Comparison of ENCODE assay signal across 14 cellular contexts in the genomic region with DNA sequence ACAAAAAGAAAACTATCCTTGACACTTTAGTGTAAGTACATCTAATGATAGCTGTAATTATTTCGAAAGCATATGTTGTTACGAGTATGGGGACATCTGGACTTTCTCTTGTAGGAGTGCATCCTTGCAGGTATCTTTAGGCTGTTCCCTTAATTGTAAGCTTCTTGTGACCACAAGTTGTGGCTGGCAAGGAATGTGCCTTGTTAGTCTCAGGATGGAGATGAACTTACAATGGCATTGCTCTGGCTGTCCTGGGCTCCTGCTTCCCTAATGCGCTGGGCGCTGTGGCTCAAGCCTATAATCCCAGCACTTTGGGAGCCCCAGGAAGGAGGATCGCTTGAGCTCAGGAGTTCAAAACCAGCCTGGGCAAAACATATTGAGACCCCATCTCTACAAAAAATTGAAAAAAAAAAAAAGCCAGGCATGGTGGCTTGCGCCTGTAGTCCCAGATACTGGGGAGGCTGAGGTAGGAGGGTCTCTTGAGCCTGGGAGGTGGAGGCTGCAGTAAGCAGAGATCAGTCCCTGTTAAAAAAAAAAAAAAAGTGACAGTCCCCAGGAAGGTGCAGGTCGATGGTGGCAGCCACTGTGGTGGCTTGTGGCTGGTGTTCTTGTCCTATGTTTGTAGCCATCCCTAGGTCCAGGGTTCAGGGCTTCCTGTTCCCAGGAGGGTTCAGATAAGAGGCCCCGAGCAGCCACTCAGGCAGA. TPM values are rescaled to one million over a fixed set of nuclear protein-coding genes. Genes with fewer than 3 reads are reported as not detected.
A peak's percentile ranks its signal among the peaks of the same experiment; 100 is the strongest.
DNase-seq lines count a peak whose midpoint lies in the region; ATAC-seq, FAIRE-seq and TF ChIP-seq lines count a peak whose summit lies in the region.
"Had no signal": no experiment of that assay in that cellular context is flagged by ENCODE, and none has a peak within 500 bp of the region (broad histone marks: within the 10 kb centered on the region; RNA-seq: fewer than 3 reads in every experiment).

No MANE protein-coding gene starts in this region.

- no peak overlapping the region for H3K4me2 ChIP-seq in SK-N-SH

- no peak for TF ChIP-seq POLR2A in thyroid gland (IDR thresholded peaks at IDR 0.05)
- no peak for TF ChIP-seq POLR2A in GM12892 (IDR thresholded peaks at IDR 0.05; ENCODE audit: low read depth, low read length)

- no peaks in the 10 kb centered on the region for H3F3A ChIP-seq in SK-N-SH (replicated peaks; ENCODE audit: insufficient read depth)

- TF ChIP-seq CTCF in WTC11 (IDR thresholded peaks at IDR 0.05) (no peak), thyroid gland (IDR thresholded peaks at IDR 0.05) (no peak), SK-N-SH (IDR thresholded peaks at IDR 0.05) (no peak)

- H3K4me1 Mint-ChIP-seq in WTC11: peaks cover 11% of the 10 kb centered on the region

- H3K79me2 ChIP-seq in SK-N-SH (ENCODE audit: insufficient read depth): no peaks in the 10 kb centered on the region

- H3K27ac ChIP-seq in thyroid gland: peak overlapping the region; percentile 77 to 90 (median 80)
- no peak overlapping the region for H3K27ac ChIP-seq in SK-N-SH (ENCODE audit: low read depth in 2 of 2, low read length in 1 of 2)

- H3K4me3 Mint-ChIP-seq in WTC11: peak overlapping the region; percentile 55
- H3K4me3 Mint-ChIP-seq: HFFc6, type B pancreatic cell had no signal

- no peaks in the 10 kb centered on the region for H3K27me3 Mint-ChIP-seq in WTC11 (ENCODE audit: low read depth)
- H3K27me3 Mint-ChIP-seq: activated CD4-positive, alpha-beta memory T cell treated with anti-CD3 and anti-CD28 coated beads for 36 hours; progenitor cell of endocrine pancreas; type B pancreatic cell had no signal

- DNase-seq in Right ventricle myocardium inferior (ENCODE audit: missing footprints) (peak; percentile 11), cardiac septum (ENCODE audit: low spot score) (no peak), WTC11 (ENCODE audit: low spot score) (no peak), islet precursor cell (peak; percentile 69), thyroid gland (no peak), GM12892 (ENCODE audit: insufficient read length) (no peak), SK-N-SH (no peak)
- DNase-seq: DMS153, HFFc6 had no signal

- CTCF ChIA-PET in WTC11 (lab: Charles Lee) (no interaction called here), SK-N-SH (lab: Yijun Ruan, JAX) (interaction anchor here (1.0 kb wide), 1 partner anchor 39 kb away, joined by 4 read pairs; no protein-coding TSS in a partner anchor)

- TF ChIP-seq EP300 in SK-N-SH (IDR thresholded peaks at IDR 0.05; ENCODE audit: borderline replicate concordance in 1 of 2, low read depth in 1 of 2, low read length in 1 of 2): no peak

- POLR2A ChIA-PET in WTC11 (lab: Charles Lee): no interaction called here
- POLR2A ChIA-PET in SK-N-SH (lab: Yijun Ruan, JAX): no interaction called here

- H3K9me3 ChIP-seq in thyroid gland (no peaks in the 10 kb centered on the region), SK-N-SH (no peaks in the 10 kb centered on the region)

- H3K36me3 ChIP-seq in thyroid gland: no peaks in the 10 kb centered on the region
- no peaks in the 10 kb centered on the region for H3K36me3 ChIP-seq in SK-N-SH (replicated peaks in 1 of 2; ENCODE audit: control insufficient read depth in 1 of 2, insufficient read depth in 2 of 2, low read length in 1 of 2)

- peak overlapping the region in 1 of 3 donors; percentile 17 for H3K4me3 ChIP-seq in thyroid gland (replicated peaks in 1 of 3)
- H3K4me3 ChIP-seq in SK-N-SH (ENCODE audit: low read depth in 2 of 2, low read length in 1 of 2): no peak overlapping the region

- no peak for FAIRE-seq in GM12892 (lab: Jason Lieb, UNC)

- H3K36me3 Mint-ChIP-seq in WTC11: no peaks in the 10 kb centered on the region
- H3K36me3 Mint-ChIP-seq: activated CD4-positive, alpha-beta memory T cell treated with anti-CD3 and anti-CD28 coated beads for 36 hours; type B pancreatic cell had no signal

- H3K9me3 Mint-ChIP-seq in WTC11: no peaks in the 10 kb centered on the region
- H3K9me3 Mint-ChIP-seq: activated CD4-positive, alpha-beta memory T cell treated with anti-CD3 and anti-CD28 coated beads for 36 hours; HFFc6; T-helper 1 cell treated with Interleukin-12 subunit alpha and Interleukin-12 subunit beta and Interleukin-4 antibody, amounts not matched to agents 30 μg/mL and 1 μg/mL, for 36 hours; type B pancreatic cell had no signal

- H3K27me3 ChIP-seq in thyroid gland (no peaks in the 10 kb centered on the region), SK-N-SH (ENCODE audit: insufficient read depth) (no peaks in the 10 kb centered on the region)

- H4K20me1 ChIP-seq in SK-N-SH (ENCODE audit: insufficient read depth): no peaks in the 10 kb centered on the region

- no peak overlapping the region for H3K9ac ChIP-seq in SK-N-SH

- intact Hi-C loops in Right ventricle myocardium inferior (cut with DNase I): no loop called here
- intact Hi-C loops in cardiac septum (cut with DNase I): no loop called here
- intact Hi-C loops in thyroid gland (cut with DNase I): no loop called here

- no peak for TF ChIP-seq RAD21 in SK-N-SH (IDR thresholded peaks at IDR 0.05; ENCODE audit: low read length)

- whole genome bisulfite sequencing in thyroid gland, 2 donors: 91 to 92% methylated on average over 8 of the region's 8 CpGs
- 84% methylated on average over 8 of the region's 8 CpGs for WGBS in SK-N-SH (ENCODE audit: low lambda C conversion rate)

- ATAC-seq in Right ventricle myocardium inferior: no peak
- no peak for ATAC-seq in WTC11
- no peak for ATAC-seq in HG03280 (IDR thresholded peaks at IDR 0.05; ENCODE audit: unreplicated experiment)

- peaks cover 19 to 56% of the 10 kb centered on the region in 2 donors for H3K4me1 ChIP-seq in thyroid gland
- peaks cover 0 to 14% of the 10 kb centered on the region in 2 experiments; a peak in 1 of 4 replicates for H3K4me1 ChIP-seq in SK-N-SH (ENCODE audit: control insufficient read depth in 1 of 2, insufficient read depth in 2 of 2, low read depth in 1 of 2, low read length in 1 of 2)

- no peaks in the 10 kb centered on the region for H3K9me2 ChIP-seq in SK-N-SH

- H3K27ac Mint-ChIP-seq in WTC11: no peak overlapping the region
- H3K27ac Mint-ChIP-seq: activated CD4-positive, alpha-beta memory T cell treated with anti-CD3 and anti-CD28 coated beads for 36 hours; HFFc6; progenitor cell of endocrine pancreas; T-helper 1 cell treated with Interleukin-12 subunit alpha and Interleukin-12 subunit beta and Interleukin-4 antibody, amounts not matched to agents 30 μg/mL and 1 μg/mL, for 36 hours; type B pancreatic cell had no signal

- no peak overlapping the region for H2AFZ ChIP-seq in SK-N-SH (ENCODE audit: low read depth)

TF ChIP-seq in WTC11, 78 proteins besides CTCF, POLR2A, EP300 and RAD21:
- TF ChIP-seq, protein P1, sequence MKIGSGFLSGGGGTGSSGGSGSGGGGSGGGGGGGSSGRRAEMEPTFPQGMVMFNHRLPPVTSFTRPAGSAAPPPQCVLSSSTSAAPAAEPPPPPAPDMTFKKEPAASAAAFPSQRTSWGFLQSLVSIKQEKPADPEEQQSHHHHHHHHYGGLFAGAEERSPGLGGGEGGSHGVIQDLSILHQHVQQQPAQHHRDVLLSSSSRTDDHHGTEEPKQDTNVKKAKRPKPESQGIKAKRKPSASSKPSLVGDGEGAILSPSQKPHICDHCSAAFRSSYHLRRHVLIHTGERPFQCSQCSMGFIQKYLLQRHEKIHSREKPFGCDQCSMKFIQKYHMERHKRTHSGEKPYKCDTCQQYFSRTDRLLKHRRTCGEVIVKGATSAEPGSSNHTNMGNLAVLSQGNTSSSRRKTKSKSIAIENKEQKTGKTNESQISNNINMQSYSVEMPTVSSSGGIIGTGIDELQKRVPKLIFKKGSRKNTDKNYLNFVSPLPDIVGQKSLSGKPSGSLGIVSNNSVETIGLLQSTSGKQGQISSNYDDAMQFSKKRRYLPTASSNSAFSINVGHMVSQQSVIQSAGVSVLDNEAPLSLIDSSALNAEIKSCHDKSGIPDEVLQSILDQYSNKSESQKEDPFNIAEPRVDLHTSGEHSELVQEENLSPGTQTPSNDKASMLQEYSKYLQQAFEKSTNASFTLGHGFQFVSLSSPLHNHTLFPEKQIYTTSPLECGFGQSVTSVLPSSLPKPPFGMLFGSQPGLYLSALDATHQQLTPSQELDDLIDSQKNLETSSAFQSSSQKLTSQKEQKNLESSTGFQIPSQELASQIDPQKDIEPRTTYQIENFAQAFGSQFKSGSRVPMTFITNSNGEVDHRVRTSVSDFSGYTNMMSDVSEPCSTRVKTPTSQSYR (CRISPR knock-in tag; IDR thresholded peaks at IDR 0.05): no peak

TF ChIP-seq in SK-N-SH, 30 proteins besides CTCF, POLR2A, EP300 and RAD21 (continues in another document):
- no peak for TF ChIP-seq EZH2phosphoT487 (IDR thresholded peaks at IDR 0.05; ENCODE audit: borderline replicate concordance, low read depth)
- TF ChIP-seq, protein P2, sequence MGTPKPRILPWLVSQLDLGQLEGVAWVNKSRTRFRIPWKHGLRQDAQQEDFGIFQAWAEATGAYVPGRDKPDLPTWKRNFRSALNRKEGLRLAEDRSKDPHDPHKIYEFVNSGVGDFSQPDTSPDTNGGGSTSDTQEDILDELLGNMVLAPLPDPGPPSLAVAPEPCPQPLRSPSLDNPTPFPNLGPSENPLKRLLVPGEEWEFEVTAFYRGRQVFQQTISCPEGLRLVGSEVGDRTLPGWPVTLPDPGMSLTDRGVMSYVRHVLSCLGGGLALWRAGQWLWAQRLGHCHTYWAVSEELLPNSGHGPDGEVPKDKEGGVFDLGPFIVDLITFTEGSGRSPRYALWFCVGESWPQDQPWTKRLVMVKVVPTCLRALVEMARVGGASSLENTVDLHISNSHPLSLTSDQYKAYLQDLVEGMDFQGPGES (IDR thresholded peaks at IDR 0.05; ENCODE audit: low read depth, low read length): no peak
- no peak for TF ChIP-seq RCOR1 (IDR thresholded peaks at IDR 0.05; ENCODE audit: low read length)
- no peak for TF ChIP-seq FOSL2 (IDR thresholded peaks at IDR 0.05; ENCODE audit: borderline replicate concordance, low read depth)
- TF ChIP-seq JUND (IDR thresholded peaks at IDR 0.05): no peak
- no peak for TF ChIP-seq RXRA (IDR thresholded peaks at IDR 0.05; ENCODE audit: borderline replicate concordance, low read depth)
- TF ChIP-seq SMC3 (IDR thresholded peaks at IDR 0.05; ENCODE audit: low read depth, low read length): no peak
- no peak for TF ChIP-seq MEF2A (IDR thresholded peaks at IDR 0.05; ENCODE audit: borderline replicate concordance, low read depth)

RNA-seq across cellular contexts. Expression of a gene that starts 23.7 kb away (rescaled TPM):
- total RNA-seq in Right ventricle myocardium inferior (101 TPM), cardiac septum (67.8 TPM), WTC11 (2021) (9.3 to 10.3 TPM (median 10.0 TPM) in 3 replicates), thyroid gland (100 to 1,000 TPM in 1 of 4 donors, 10 to 100 TPM in 3; 77.0 to 131 (median 81.8) TPM)
- polyA plus RNA-seq in GM12892 (2012; ENCODE audit: missing spikeins): 3.6 TPM
- 5.1 and 5.7 TPM in 2 replicates for polyA plus RNA-seq in SK-N-SH (2012; rRNA removed)
- polyA plus RNA-seq in SK-N-SH (2012; cell fraction: cytosol; rRNA removed): 2.6 and 3.9 TPM in 2 replicates
- 31.2 and 31.8 TPM in 2 replicates for polyA plus RNA-seq in SK-N-SH (2012; cell fraction: nucleus; rRNA removed)

RNA-seq across cellular contexts. Expression of a gene that starts 57.2 kb away (rescaled TPM):
- total RNA-seq in Right ventricle myocardium inferior: 2.5 TPM
- 3.3 TPM for total RNA-seq in cardiac septum
- 0.05 to 0.17 TPM in 2 of 3 replicates, not detected in the other for total RNA-seq in WTC11 (2021)
- 10 to 100 TPM; 27.4 to 85.1 (median 50.0) TPM for total RNA-seq in thyroid gland
- polyA plus RNA-seq in GM12892 (2012; ENCODE audit: missing spikeins): not detected
- polyA plus RNA-seq in SK-N-SH (2012; rRNA removed): not detected in 2 replicates
- polyA plus RNA-seq in SK-N-SH (2012; cell fraction: cytosol; rRNA removed): not detected in 2 replicates
- not detected in 2 replicates for polyA plus RNA-seq in SK-N-SH (2012; cell fraction: nucleus; rRNA removed)
- total RNA-seq: HFFc6, progenitor cell of endocrine pancreas had no signal

Comparison
In these comparisons a context has a peak if more than half of its experiments do, and no peak if none do; other contexts are left out.
1. DNase-seq: peak in Right ventricle myocardium inferior (single experiment) and islet precursor cell (single experiment); none in cardiac septum (single experiment), WTC11 (single experiment), thyroid gland (0 of 2), GM12892 (single experiment) and SK-N-SH (single experiment).
2. H3K27ac ChIP-seq: peak in thyroid gland (3 of 3); none in SK-N-SH (0 of 2).